In genomic region chr2:64204716-64205115, GRCh38 we compare ENCODE assay signal across 9 cellular contexts.
DNase-seq lines count a peak whose midpoint lies in the region; ATAC-seq and TF ChIP-seq lines count a peak whose summit lies in the region.
"Had no signal": no experiment of that assay in that cellular context is flagged by ENCODE, and none has a peak within 500 bp of the region (broad histone marks: within the 10 kb centered on the region; RNA-seq: fewer than 3 reads in every experiment).

No MANE protein-coding gene starts in this region.

- H3K27me3 Mint-ChIP-seq in brain, result peaks cover 3% of the 10 kb centered on the region
- peaks cover 0 to 2% of the 10 kb centered on the region in 2 donors for H3K27me3 Mint-ChIP-seq in natural killer cell (ENCODE audit: low read depth in 2 of 2)

- H3K27ac Mint-ChIP-seq in brain (peak overlapping the region in 3 of 5 experiments; percentile 93 to 97 (median 93)), natural killer cell (peak overlapping the region; percentile 67 to 80)

- H3K36me3 Mint-ChIP-seq in brain (no peaks in the 10 kb centered on the region), natural killer cell (no peaks in the 10 kb centered on the region)

- intact Hi-C loops in natural killer cell (cut with micrococcal nuclease), result no loop called here

- H2AFZ ChIP-seq in ACC112 (ENCODE audit: low read length, unreplicated experiment), result peak overlapping the region; percentile 70

- no peaks in the 10 kb centered on the region for H3K36me3 ChIP-seq in ACC112 (ENCODE audit: insufficient read depth, low read length)

- peak overlapping the region in 1 of 5 experiments; percentile 53 for H3K4me3 Mint-ChIP-seq in brain
- peak overlapping the region; percentile 54 for H3K4me3 Mint-ChIP-seq in natural killer cell

- peaks cover 22% of the 10 kb centered on the region for H3K4me1 ChIP-seq in ACC112 (ENCODE audit: control insufficient read depth, insufficient read depth, low read length, unreplicated experiment)

- no peak for TF ChIP-seq CTCF in brain (conservative IDR thresholded peaks at IDR 0.05)
- no peak for TF ChIP-seq CTCF in natural killer cell (IDR thresholded peaks at IDR 0.05)

- no peak overlapping the region for H3K4me3 ChIP-seq in ACC112 (ENCODE audit: low read depth, low read length)

- H3K27ac ChIP-seq in ACC112 (ENCODE audit: low read depth, low read length), result no peak overlapping the region

- DNase-seq in natural killer cell (no peak), DMS 273 (lab: John Stamatoyannopoulos, UW; ENCODE audit: unreplicated experiment) (no peak), superior temporal gyrus (ENCODE audit: extremely low spot score) (no peak), SKM-1 (lab: John Stamatoyannopoulos, UW; ENCODE audit: unreplicated experiment) (no peak)
- DNase-seq: DMS 273 treated with DMSO at 0.1 percent for 48 hours had no signal

- H3K27me3 ChIP-seq in ACC112 (ENCODE audit: insufficient read depth, low read length), result no peaks in the 10 kb centered on the region

- H3K4me1 Mint-ChIP-seq in brain, result peaks cover 52% of the 10 kb centered on the region
- H3K4me1 Mint-ChIP-seq in natural killer cell, result peaks cover 18 to 19% of the 10 kb centered on the region in 2 donors

- H3K9me3 Mint-ChIP-seq in brain (peaks cover 0 to 3% (median 0%) of the 10 kb centered on the region in 5 experiments), natural killer cell (no peaks in the 10 kb centered on the region)

- H3K79me2 ChIP-seq in ACC112 (ENCODE audit: control insufficient read depth, insufficient read depth, low read length, unreplicated experiment), result no peaks in the 10 kb centered on the region

- ATAC-seq in HG03439 (IDR thresholded peaks at IDR 0.05; ENCODE audit: unreplicated experiment), result peak; percentile 19
- ATAC-seq in natural killer cell, result no peak
- ATAC-seq in GM21619 (IDR thresholded peaks at IDR 0.05; ENCODE audit: unreplicated experiment), result no peak
